8 cellular contexts compared by ENCODE assay signal in the genomic region with DNA sequence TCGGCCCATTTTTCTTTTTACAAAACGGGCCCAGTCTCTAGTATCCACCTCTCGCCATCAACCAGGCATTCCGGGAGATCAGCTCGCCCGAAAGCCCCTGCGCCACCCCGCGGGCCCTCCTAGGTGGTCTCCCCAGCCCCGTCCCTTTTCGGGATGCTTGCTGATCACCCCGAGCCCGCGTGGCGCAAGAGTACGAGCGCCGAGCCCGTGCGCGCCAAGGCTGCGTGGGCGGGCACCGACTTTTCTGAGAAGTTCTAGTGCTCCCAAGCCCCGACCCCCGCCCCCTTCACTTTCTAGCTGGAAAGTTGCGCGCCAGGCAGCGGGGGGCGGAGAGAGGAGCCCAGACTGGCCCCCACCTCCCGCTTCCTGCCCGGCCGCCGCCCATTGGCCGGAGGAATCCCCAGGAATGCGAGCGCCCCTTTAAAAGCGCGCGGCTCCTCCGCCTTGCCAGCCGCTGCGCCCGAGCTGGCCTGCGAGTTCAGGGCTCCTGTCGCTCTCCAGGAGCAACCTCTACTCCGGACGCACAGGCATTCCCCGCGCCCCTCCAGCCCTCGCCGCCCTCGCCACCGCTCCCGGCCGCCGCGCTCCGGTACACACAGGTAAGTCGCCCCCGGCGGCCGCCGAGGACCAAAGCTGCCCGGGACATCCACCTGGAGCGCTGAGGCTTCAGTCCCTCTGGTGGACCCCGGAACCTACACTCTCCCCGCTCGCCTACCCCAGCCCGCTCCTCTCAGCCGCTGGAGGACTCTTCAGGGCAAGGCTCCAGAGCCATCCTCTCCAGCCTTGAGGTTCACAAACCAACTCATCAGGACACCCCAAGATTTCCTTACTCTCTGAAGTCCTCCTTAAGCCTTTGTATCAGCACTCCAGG. TPM values are rescaled to one million over a fixed set of nuclear protein-coding genes. Genes with fewer than 3 reads are reported as not detected.
DNase-seq lines count a peak whose midpoint lies in the region; ATAC-seq and TF ChIP-seq lines count a peak whose summit lies in the region.

TSS of gene THBS1 (plus strand) at position 450 of the 871 bp plus-strand sequence. CDS start 779 bp downstream, outside the sequence.

- TF ChIP-seq CTCF in IMR-90 (conservative IDR thresholded peaks at IDR 0.05; ENCODE audit: low read depth, low read length) (no peak), mucosa of descending colon (IDR thresholded peaks at IDR 0.05) (no peak)

- peaks cover 15% of the 10 kb centered on the region for H3K4me1 Mint-ChIP-seq in stimulated activated naive CD8-positive, alpha-beta T cell treated with anti-CD3 and anti-CD28 coated beads, Interleukin-15, Interleukin-2, amounts not matched to agents 100 ng/mL and 50 ng/mL, for 24 hours (ENCODE audit: low read depth)

- peak; percentile 14 for TF ChIP-seq RAD21 in IMR-90 (IDR thresholded peaks at IDR 0.05; ENCODE audit: low read length)

- peak within 1 kb of the TSS; percentile 97 for H2BK120ac ChIP-seq in IMR-90 (ENCODE audit: low read depth, low read length)

- 0% methylated on average over 6 of the region's 71 CpGs; no CpG with 5 or more reads in 1 of the 2 experiments for WGBS in IMR-90 (ENCODE audit: extremely low coverage in 2 of 2, insufficient read length in 1 of 2), 2 experiments

- intact Hi-C loops in IMR-90 (cut with micrococcal nuclease) (loop anchor here (1.0 to 5.0 kb wide), 9 partner anchors 177 to 873 kb away; no protein-coding TSS in a partner anchor), mucosa of descending colon (cut with DNase I, micrococcal nuclease) (loop anchor here (5.0 to 10.0 kb wide), 5 partner anchors 174 to 766 kb away; no protein-coding TSS in a partner anchor)

- dilution Hi-C loops in IMR-90 (cut with HindIII; ENCODE audit: low sequenced_read_pairs, unreplicated experiment) = no loop called here

- CTCF ChIA-PET in IMR-90 (lab: Yijun Ruan, JAX) = interaction anchor here (0.8 to 1.8 kb wide), 9 partner anchors 53 to 739 kb away, joined by 3 to 13 read pairs (median 4); no protein-coding TSS in a partner anchor

- peak within 1 kb of the TSS; percentile 45; the same call in 2 of the 3 replicates for H2BK15ac ChIP-seq in IMR-90 (ENCODE audit: low read depth, low read length)

- no TSS peak for BruUV-seq in IMR-90 (replicated peaks; lab: Mats Ljungman, UMichigan)

- H3K9me3 ChIP-seq in IMR-90 (ENCODE audit: control insufficient read depth, insufficient read depth, low read length) (no peaks in the 10 kb centered on the region), mucosa of descending colon (no peaks in the 10 kb centered on the region)

- H3K9ac ChIP-seq in IMR-90 (ENCODE audit: low read depth, low read length) = peak within 1 kb of the TSS; percentile 85

- peak within 1 kb of the TSS; percentile 78 for H3K27ac ChIP-seq in IMR-90 (ENCODE audit: insufficient read depth, low read length)

- in situ Hi-C loops in IMR-90 (cut with MboI; ENCODE audit: low sequenced_read_pairs) = loop anchor here (5.0 kb wide), 4 partner anchors 409 to 874 kb away; no protein-coding TSS in a partner anchor

- H4K91ac ChIP-seq in IMR-90 (ENCODE audit: insufficient read depth, low read depth, low read length) = peak within 1 kb of the TSS; percentile 94

- peak within 1 kb of the TSS; percentile 94 for H3K4ac ChIP-seq in IMR-90 (ENCODE audit: low read depth, low read length)

- H3K18ac ChIP-seq in IMR-90 (ENCODE audit: low read depth, low read length) = peak within 1 kb of the TSS; percentile 75

- H3K27ac Mint-ChIP-seq in stimulated activated naive CD8-positive, alpha-beta T cell treated with anti-CD3 and anti-CD28 coated beads, Interleukin-15, Interleukin-2, amounts not matched to agents 100 ng/mL and 50 ng/mL, for 24 hours = peak within 1 kb of the TSS; percentile 23

- peak within 1 kb of the TSS; percentile 95 for H3K56ac ChIP-seq in IMR-90 (ENCODE audit: extremely low read depth, insufficient read depth, low read length)

- H2BK20ac ChIP-seq in IMR-90 (ENCODE audit: low read depth, low read length) = peak within 1 kb of the TSS; percentile 78

- H3K9me1 ChIP-seq in IMR-90 (ENCODE audit: insufficient read depth, low read length) = peaks cover 12% of the 10 kb centered on the region; the same call in 1 of the 2 replicates

- peak within 1 kb of the TSS; percentile 95 for H3K23ac ChIP-seq in IMR-90 (ENCODE audit: low read depth, low read length)

- ATAC-seq in IMR-90 (ENCODE audit: low read depth) (peak; percentile 54), mucosa of descending colon (peak; percentile 69), GM21786 (IDR thresholded peaks at IDR 0.05; ENCODE audit: unreplicated experiment) (no peak)

- H2BK5ac ChIP-seq in IMR-90 (ENCODE audit: low read depth, low read length, poor library complexity, severe bottlenecking) = peak within 1 kb of the TSS; percentile 98

- H4K20me1 ChIP-seq in IMR-90 (ENCODE audit: insufficient read depth, low read length) = peaks cover 49% of the 10 kb centered on the region

- peak within 1 kb of the TSS; percentile 88 for H2AK9ac ChIP-seq in IMR-90 (replicated peaks; ENCODE audit: low read depth, low read length, poor library complexity)

- no peaks in the 10 kb centered on the region for H3K9me3 Mint-ChIP-seq in stimulated activated naive CD8-positive, alpha-beta T cell treated with anti-CD3 and anti-CD28 coated beads, Interleukin-15, Interleukin-2, amounts not matched to agents 100 ng/mL and 50 ng/mL, for 24 hours

- H3K14ac ChIP-seq in IMR-90 (replicated peaks; ENCODE audit: low read depth, low read length) = peak within 1 kb of the TSS; percentile 95

- DNase-seq in NCI-H748 (lab: John Stamatoyannopoulos, UW; ENCODE audit: unreplicated experiment) (peak; percentile 15), NCI-H748 treated with DMSO at 0.1 percent for 48 hours (lab: John Stamatoyannopoulos, UW) (no peak), IMR-90 (peak; percentile 95), epidermal melanocyte (ENCODE audit: insufficient read length, low spot score) (peak; percentile 53), mucosa of descending colon (peak; percentile 88 to 93 (median 89))
- DNase-seq in activated CD8-positive, alpha-beta memory T cell treated with anti-CD3 and anti-CD28 coated beads for 48 hours (ENCODE audit: low read depth in 2 of 3, low spot score in 2 of 3) = peak; percentile 14 to 37 (median 23)

- peak within 1 kb of the TSS; percentile 60 for H3K4me3 Mint-ChIP-seq in stimulated activated naive CD8-positive, alpha-beta T cell treated with anti-CD3 and anti-CD28 coated beads, Interleukin-15, Interleukin-2, amounts not matched to agents 100 ng/mL and 50 ng/mL, for 24 hours

- H3K79me1 ChIP-seq in IMR-90 (ENCODE audit: low read depth in 1 of 2, low read length in 2 of 2) = peaks cover 7 to 45% of the 10 kb centered on the region in 2 experiments; a peak in 3 of 4 replicates

- peaks cover 57% of the 10 kb centered on the region for H3K27me3 Mint-ChIP-seq in stimulated activated naive CD8-positive, alpha-beta T cell treated with anti-CD3 and anti-CD28 coated beads, Interleukin-15, Interleukin-2, amounts not matched to agents 100 ng/mL and 50 ng/mL, for 24 hours

- H3K27me3 ChIP-seq in IMR-90 (ENCODE audit: control insufficient read depth, insufficient read depth, low read length) = no peaks in the 10 kb centered on the region

- H3K36me3 Mint-ChIP-seq in stimulated activated naive CD8-positive, alpha-beta T cell treated with anti-CD3 and anti-CD28 coated beads, Interleukin-15, Interleukin-2, amounts not matched to agents 100 ng/mL and 50 ng/mL, for 24 hours (ENCODE audit: low read depth) = no peaks in the 10 kb centered on the region

- TF ChIP-seq POLR2A in IMR-90 (IDR thresholded peaks at IDR 0.05; ENCODE audit: low read depth, low read length) = peak; percentile 100

- H2AFZ ChIP-seq in IMR-90 (replicated peaks; ENCODE audit: low read length, poor library complexity) = peak within 1 kb of the TSS; percentile 89

- peak within 1 kb of the TSS; percentile 54 for H4K5ac ChIP-seq in IMR-90 (ENCODE audit: low read depth, low read length)

- peak within 1 kb of the TSS; percentile 63 for H3K4me2 ChIP-seq in IMR-90 (ENCODE audit: low read depth, low read length)

- peak within 1 kb of the TSS; percentile 80 for H3K4me3 ChIP-seq in IMR-90 (ENCODE audit: insufficient read depth, low read depth, low read length)
- H3K4me3 ChIP-seq in mucosa of descending colon = peak within 1 kb of the TSS; percentile 64

- peaks cover 40% of the 10 kb centered on the region for H3K36me3 ChIP-seq in IMR-90 (ENCODE audit: control insufficient read depth, insufficient read depth, low read length)
- H3K36me3 ChIP-seq in mucosa of descending colon (ENCODE audit: low read depth) = no peaks in the 10 kb centered on the region

- peaks cover 8% of the 10 kb centered on the region for H3K4me1 ChIP-seq in IMR-90 (ENCODE audit: control insufficient read depth, insufficient read depth, low read length)
- H3K4me1 ChIP-seq in mucosa of descending colon (ENCODE audit: low read depth) = peaks cover 27% of the 10 kb centered on the region

- peak within 1 kb of the TSS; percentile 60 for H2AK5ac ChIP-seq in IMR-90 (ENCODE audit: low read depth, low read length)

- H4K8ac ChIP-seq in IMR-90 (ENCODE audit: low read depth in 2 of 2, low read length in 2 of 2) = peak within 1 kb of the TSS; percentile 71 to 90

- POLR2A ChIA-PET in IMR-90 (lab: Charles Lee; ENCODE audit: unreplicated experiment) = interaction anchor here (0.5 to 2.7 kb wide), 28 partner anchors 25 to 763 kb away, joined by 3 to 23 read pairs (median 4); no protein-coding TSS in a partner anchor

TF ChIP-seq in IMR-90, 13 proteins besides CTCF, POLR2A, EP300 and RAD21 (continues in another document):
- TF ChIP-seq BHLHE40 (IDR thresholded peaks at IDR 0.05; ENCODE audit: low read depth, low read length) (peak; percentile 73), CEBPB (IDR thresholded peaks at IDR 0.05; ENCODE audit: low read depth, low read length) (peak; percentile 87), MAFK (IDR thresholded peaks at IDR 0.05; ENCODE audit: low read depth, low read length) (no peak), NFE2L2 (IDR thresholded peaks at IDR 0.05; ENCODE audit: low read depth, low read length) (no peak), SMC3 (IDR thresholded peaks at IDR 0.05; ENCODE audit: low read depth, low read length) (peak; percentile 9; the same call in 1 of the 2 replicates)
- TF ChIP-seq, protein P1, sequence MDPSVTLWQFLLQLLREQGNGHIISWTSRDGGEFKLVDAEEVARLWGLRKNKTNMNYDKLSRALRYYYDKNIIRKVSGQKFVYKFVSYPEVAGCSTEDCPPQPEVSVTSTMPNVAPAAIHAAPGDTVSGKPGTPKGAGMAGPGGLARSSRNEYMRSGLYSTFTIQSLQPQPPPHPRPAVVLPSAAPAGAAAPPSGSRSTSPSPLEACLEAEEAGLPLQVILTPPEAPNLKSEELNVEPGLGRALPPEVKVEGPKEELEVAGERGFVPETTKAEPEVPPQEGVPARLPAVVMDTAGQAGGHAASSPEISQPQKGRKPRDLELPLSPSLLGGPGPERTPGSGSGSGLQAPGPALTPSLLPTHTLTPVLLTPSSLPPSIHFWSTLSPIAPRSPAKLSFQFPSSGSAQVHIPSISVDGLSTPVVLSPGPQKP (IDR thresholded peaks at IDR 0.05; ENCODE audit: borderline replicate concordance, low read depth, low read length) = no peak

RNA-seq across cellular contexts. Expression of gene THBS1, which starts in this region (rescaled TPM):
- total RNA-seq in IMR-90 (2012; rRNA removed) (3,217 and 4,071 TPM in 2 replicates), mucosa of descending colon (100 to 1,000 TPM; 209 to 356 (median 288) TPM)
- polyA plus RNA-seq in IMR-90 (2012; rRNA removed) = 1,562 and 1,711 TPM in 2 replicates
- polyA plus RNA-seq in IMR-90 (2012; cell fraction: cytosol; rRNA removed) = 567 and 904 TPM in 2 replicates
- 2,496 and 5,799 TPM in 2 replicates for polyA plus RNA-seq in IMR-90 (2012; cell fraction: nucleus; rRNA removed; ENCODE audit: low replicate concordance)
